ENCODE assay signal across 9 cellular contexts in the genomic region with DNA sequence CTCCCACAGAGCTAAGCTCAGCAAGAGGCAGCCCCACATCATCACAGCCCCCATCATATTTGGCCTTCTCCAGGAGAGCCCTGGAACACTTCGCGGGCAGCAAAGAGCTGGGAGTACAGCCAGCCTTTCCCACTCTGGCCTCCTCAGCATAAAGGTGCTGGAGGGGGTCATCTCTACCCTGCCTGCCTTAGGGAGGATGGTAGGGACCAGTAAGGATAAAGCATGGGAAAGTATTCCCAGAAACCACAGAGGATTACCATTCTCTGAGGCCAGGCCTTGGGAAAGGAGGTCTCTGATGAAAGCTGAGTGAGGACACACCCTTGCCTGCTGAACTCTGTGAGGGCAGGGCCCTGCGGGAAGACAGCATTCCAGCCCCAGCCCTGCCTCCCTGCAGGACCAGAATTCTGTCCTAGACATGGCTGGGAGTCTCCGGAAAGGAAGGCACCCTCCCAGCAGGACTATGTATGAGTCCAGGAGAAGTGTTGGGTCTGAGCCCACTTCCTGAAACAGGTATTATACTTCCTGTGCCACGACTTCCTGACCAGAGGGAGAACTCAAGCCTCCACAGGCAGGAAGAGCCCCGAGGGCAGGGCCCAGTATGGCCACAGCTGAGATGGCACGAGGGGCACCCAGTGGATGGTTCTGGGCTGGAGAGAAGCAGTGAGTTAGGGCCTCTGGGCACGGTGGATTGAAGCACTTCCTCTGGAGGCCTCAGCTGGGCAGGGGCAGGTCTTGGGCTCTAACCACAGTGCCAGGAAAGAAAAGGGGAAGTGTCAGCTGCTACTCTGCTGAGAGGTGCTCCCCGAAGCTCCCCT. TPM values are rescaled to one million over a fixed set of nuclear protein-coding genes. Genes with fewer than 3 reads are reported as not detected.
DNase-seq lines count a peak whose midpoint lies in the region; ATAC-seq and TF ChIP-seq lines count a peak whose summit lies in the region.
"Had no signal": no experiment of that assay in that cellular context is flagged by ENCODE, and none has a peak within 500 bp of the region (broad histone marks: within the 10 kb centered on the region; RNA-seq: fewer than 3 reads in every experiment).

No MANE protein-coding gene starts in this region.

- POLR2A ChIA-PET in CD4-positive, alpha-beta memory T cell (lab: Charles Lee; ENCODE audit: partially characterized antibody) = interaction anchor here (0.5 to 20.6 kb wide), 9 partner anchors 10 to 54 kb away, joined by 3 to 562 read pairs (median 3); a partner anchor contains a TSS
- POLR2A ChIA-PET in naive thymus-derived CD8-positive, alpha-beta T cell (lab: Charles Lee) = interaction anchor here (0.6 to 14.6 kb wide), 6 partner anchors 9 to 122 kb away, joined by 3 to 424 read pairs (median 6); a partner anchor contains a TSS

- peaks cover 60 to 97% (median 80%) of the 10 kb centered on the region in 4 donors for H3K4me1 Mint-ChIP-seq in CD4-positive, alpha-beta memory T cell
- H3K4me1 Mint-ChIP-seq in naive thymus-derived CD8-positive, alpha-beta T cell = peaks cover 62 to 99% (median 91%) of the 10 kb centered on the region in 4 donors

- peak overlapping the region; percentile 81 to 96 (median 94) for H3K27ac Mint-ChIP-seq in CD4-positive, alpha-beta memory T cell
- peak overlapping the region; percentile 94 to 100 (median 98) for H3K27ac Mint-ChIP-seq in naive thymus-derived CD8-positive, alpha-beta T cell

- peak in 1 of 5 donors; percentile 27 for DNase-seq in CD4-positive, alpha-beta memory T cell
- DNase-seq in NOMO-1 treated with DMSO at 0.1 percent for 48 hours (lab: John Stamatoyannopoulos, UW; ENCODE audit: unreplicated experiment) (peak; percentile 89), colonic mucosa (peak; percentile 74)
- peak in 1 of 10 donors; percentile 40 for DNase-seq in naive thymus-derived CD8-positive, alpha-beta T cell

- no peaks in the 10 kb centered on the region for H3K27me3 Mint-ChIP-seq in CD4-positive, alpha-beta memory T cell
- no peaks in the 10 kb centered on the region for H3K27me3 Mint-ChIP-seq in naive thymus-derived CD8-positive, alpha-beta T cell

- H3K9ac ChIP-seq in colonic mucosa (ENCODE audit: low read depth in 2 of 2, low read length in 2 of 2) = peak overlapping the region in 1 of 2 donors; percentile 69

- H3K9me3 Mint-ChIP-seq in CD4-positive, alpha-beta memory T cell = no peaks in the 10 kb centered on the region
- H3K9me3 Mint-ChIP-seq in naive thymus-derived CD8-positive, alpha-beta T cell = no peaks in the 10 kb centered on the region

- TF ChIP-seq CTCF in colonic mucosa (IDR thresholded peaks at IDR 0.05) = no peak

- peak overlapping the region; percentile 24 to 25 for H3K4me3 ChIP-seq in CD4-positive, alpha-beta memory T cell (ENCODE audit: low read length in 2 of 2)
- no peak overlapping the region for H3K4me3 ChIP-seq in colonic mucosa
- H3K4me3 ChIP-seq: cardiac muscle cell had no signal

- H3K4me1 ChIP-seq in CD4-positive, alpha-beta memory T cell (ENCODE audit: insufficient read depth, low read length) = peaks cover 92% of the 10 kb centered on the region
- H3K4me1 ChIP-seq in colonic mucosa = peaks cover 45% of the 10 kb centered on the region

- H3K27me3 ChIP-seq in CD4-positive, alpha-beta memory T cell (ENCODE audit: insufficient read depth, low read length) = no peaks in the 10 kb centered on the region
- no peaks in the 10 kb centered on the region for H3K27me3 ChIP-seq in colonic mucosa
- H3K27me3 ChIP-seq: cardiac muscle cell had no signal

- ATAC-seq in naive thymus-derived CD8-positive, alpha-beta T cell = no peak
- no peak for ATAC-seq in GM18519 (IDR thresholded peaks at IDR 0.05; ENCODE audit: low FRiP score, unreplicated experiment)
- no peak for ATAC-seq in HG03439 (IDR thresholded peaks at IDR 0.05; ENCODE audit: unreplicated experiment)
- no peak for ATAC-seq in HG02970 (IDR thresholded peaks at IDR 0.05; ENCODE audit: low FRiP score, unreplicated experiment)
- no peak for ATAC-seq in GM18502 (IDR thresholded peaks at IDR 0.05; ENCODE audit: poor library complexity, unreplicated experiment)

- CTCF ChIA-PET in CD4-positive, alpha-beta memory T cell (lab: Charles Lee; ENCODE audit: partially characterized antibody) = interaction anchor here (0.6 to 19.0 kb wide), 6 partner anchors 11 to 194 kb away, joined by 3 to 218 read pairs (median 4); a partner anchor contains a TSS

- no peaks in the 10 kb centered on the region for H3K9me3 ChIP-seq in CD4-positive, alpha-beta memory T cell (ENCODE audit: control insufficient read depth in 1 of 2, low read length in 2 of 2)
- no peaks in the 10 kb centered on the region for H3K9me3 ChIP-seq in colonic mucosa

- intact Hi-C loops in CD4-positive, alpha-beta memory T cell (cut with micrococcal nuclease) = no loop called here
- intact Hi-C loops in colonic mucosa (cut with DNase I) = no loop called here

- H3K4me3 Mint-ChIP-seq in CD4-positive, alpha-beta memory T cell = peak overlapping the region in 7 of 8 donors; percentile 57 to 78 (median 68)
- peak overlapping the region; percentile 43 to 87 (median 71) for H3K4me3 Mint-ChIP-seq in naive thymus-derived CD8-positive, alpha-beta T cell

- H3K36me3 Mint-ChIP-seq in CD4-positive, alpha-beta memory T cell = peaks cover 39 to 53% of the 10 kb centered on the region in 2 donors
- peaks cover 0 to 62% (median 21%) of the 10 kb centered on the region in 3 donors for H3K36me3 Mint-ChIP-seq in naive thymus-derived CD8-positive, alpha-beta T cell

- peaks cover 33% of the 10 kb centered on the region for H3K36me3 ChIP-seq in CD4-positive, alpha-beta memory T cell (ENCODE audit: insufficient read depth, low read length)
- H3K36me3 ChIP-seq in colonic mucosa = peaks cover 14% of the 10 kb centered on the region
- H3K36me3 ChIP-seq: cardiac muscle cell had no signal

- peak overlapping the region; percentile 64 for H3K27ac ChIP-seq in CD4-positive, alpha-beta memory T cell (ENCODE audit: low read depth, low read length)
- peak overlapping the region; percentile 59 for H3K27ac ChIP-seq in colonic mucosa
- H3K27ac ChIP-seq: cardiac muscle cell had no signal

RNA-seq across cellular contexts. Expression of a gene that starts 12.9 kb away (rescaled TPM):
- 10 to 100 TPM; 13.7 to 14.9 TPM for total RNA-seq in CD4-positive, alpha-beta memory T cell
- 10 to 100 TPM; 11.3 to 17.5 TPM for polyA plus RNA-seq in CD4-positive, alpha-beta memory T cell
- total RNA-seq in colonic mucosa = 1 to 10 TPM; 4.5 to 5.0 TPM
- 10 to 100 TPM; 18.0 to 20.4 TPM for total RNA-seq in naive thymus-derived CD8-positive, alpha-beta T cell
- 10 to 100 TPM; 16.9 to 33.5 (median 20.8) TPM for polyA plus RNA-seq in naive thymus-derived CD8-positive, alpha-beta T cell

RNA-seq across cellular contexts. Expression of a gene that starts 24.5 kb away (rescaled TPM):
- total RNA-seq in CD4-positive, alpha-beta memory T cell = 10 to 100 TPM; 62.2 to 76.8 TPM
- 10 to 100 TPM; 60.6 to 61.6 TPM for polyA plus RNA-seq in CD4-positive, alpha-beta memory T cell
- total RNA-seq in colonic mucosa = 10 to 100 TPM; 34.3 to 35.8 TPM
- 10 to 100 TPM; 66.7 to 67.7 TPM for total RNA-seq in naive thymus-derived CD8-positive, alpha-beta T cell
- polyA plus RNA-seq in naive thymus-derived CD8-positive, alpha-beta T cell = 10 to 100 TPM; 56.7 to 83.4 (median 62.0) TPM

RNA-seq across cellular contexts. Expression of a gene that starts 35.6 kb away (rescaled TPM):
- 1 to 10 TPM; 1.1 to 1.6 TPM for total RNA-seq in CD4-positive, alpha-beta memory T cell
- 100 to 1,000 TPM in 1 of 2 donors, 10 to 100 TPM in 1; 23.7 to 103 TPM for polyA plus RNA-seq in CD4-positive, alpha-beta memory T cell
- under 1 TPM; 0.21 to 0.44 TPM for total RNA-seq in colonic mucosa
- 1 to 10 TPM in 1 of 2 experiments, under 1 TPM in 1; 0.81 to 1.1 TPM for total RNA-seq in naive thymus-derived CD8-positive, alpha-beta T cell
- 10 to 100 TPM in 1 of 3 donors, 1 to 10 TPM in 2; 4.4 to 11.6 (median 4.4) TPM for polyA plus RNA-seq in naive thymus-derived CD8-positive, alpha-beta T cell
- total RNA-seq: cardiac muscle cell had no signal
- polyA plus RNA-seq: cardiac muscle cell had no signal

RNA-seq across cellular contexts. Expression of a gene that starts 54.5 kb away (rescaled TPM):
- total RNA-seq in CD4-positive, alpha-beta memory T cell = 100 to 1,000 TPM; 279 to 301 TPM
- 100 to 1,000 TPM in 1 of 2 donors, 10 to 100 TPM in 1; 44.0 to 155 TPM for polyA plus RNA-seq in CD4-positive, alpha-beta memory T cell
- 100 to 1,000 TPM; 151 to 194 TPM for total RNA-seq in colonic mucosa
- total RNA-seq in naive thymus-derived CD8-positive, alpha-beta T cell = 100 to 1,000 TPM; 313 to 314 TPM
- polyA plus RNA-seq in naive thymus-derived CD8-positive, alpha-beta T cell = 100 to 1,000 TPM in 1 of 3 donors, 10 to 100 TPM in 2; 66.5 to 119 (median 99.8) TPM

RNA-seq across cellular contexts. Expression of a gene that starts 54.6 kb away (rescaled TPM):
- total RNA-seq in CD4-positive, alpha-beta memory T cell = 1 to 10 TPM; 2.1 to 3.0 TPM
- polyA plus RNA-seq in CD4-positive, alpha-beta memory T cell = 1 to 10 TPM in 1 of 2 donors, under 1 TPM in 1; 0.38 to 3.9 TPM
- 1 to 10 TPM; 1.1 to 1.6 TPM for total RNA-seq in colonic mucosa
- total RNA-seq in naive thymus-derived CD8-positive, alpha-beta T cell = 1 to 10 TPM; 2.8 to 4.1 TPM
- 1 to 10 TPM in 2 of 3 donors, under 1 TPM in 1; 0.66 to 2.5 (median 1.1) TPM for polyA plus RNA-seq in naive thymus-derived CD8-positive, alpha-beta T cell
